ENCODE assay signal across 8 cellular contexts in genomic region chr17:57357830-57358426, GRCh38.
DNase-seq lines count a peak whose midpoint lies in the region; ATAC-seq and TF ChIP-seq lines count a peak whose summit lies in the region.

No MANE protein-coding gene starts in this region.

- no peaks in the 10 kb centered on the region for H3K36me3 Mint-ChIP-seq in T-cell
- peaks cover 12% of the 10 kb centered on the region for H3K36me3 Mint-ChIP-seq in neural crest cell (ENCODE audit: low read depth)

- no peaks in the 10 kb centered on the region for H3K27me3 Mint-ChIP-seq in T-cell
- no peaks in the 10 kb centered on the region for H3K27me3 Mint-ChIP-seq in neural crest cell (ENCODE audit: low read depth)

- in situ Hi-C loops in KBM-7 (cut with MboI; ENCODE audit: low pct_unique_long_range_greater_than_20kb, low sequenced_read_pairs), result no loop called here
- in situ Hi-C loops in G401 (cut with HindIII; ENCODE audit: low sequenced_read_pairs), result no loop called here

- H3K9me3 Mint-ChIP-seq in T-cell (no peaks in the 10 kb centered on the region), neural crest cell (peaks cover 2% of the 10 kb centered on the region)

- TF ChIP-seq CTCF in HEK293 (tag by site-specific recombination; IDR thresholded peaks at IDR 0.05) (no peak), neural crest cell (conservative IDR thresholded peaks at IDR 0.05) (no peak)

- H3K36me3 ChIP-seq in HEK293 (ENCODE audit: control insufficient read depth in 2 of 2, insufficient read depth in 1 of 2, low read length in 2 of 2), result peaks cover 0 to 4% of the 10 kb centered on the region in 2 experiments; a peak in 1 of 3 replicates

- H3K9me3 ChIP-seq in HEK293 (ENCODE audit: control insufficient read depth, insufficient read depth, low read depth, low read length), result no peaks in the 10 kb centered on the region

- no peak overlapping the region for H3K27ac ChIP-seq in HEK293 (ENCODE audit: extremely low read depth, low read depth, low read length)

- DNase-seq in T-cell (no peak), neural crest cell (ENCODE audit: low read depth, low spot score) (no peak), LoVo (ENCODE audit: low spot score) (no peak), KBM-7 (no peak), midbrain (lab: John Stamatoyannopoulos, UW) (no peak), G401 (ENCODE audit: low spot score) (no peak)

- ATAC-seq in GM18519 (IDR thresholded peaks at IDR 0.05; ENCODE audit: low FRiP score, unreplicated experiment) (peak; percentile 37), T-cell (replicated peaks in 1 of 4) (peak in 3 of 4 experiments; percentile 36 to 55 (median 51))

- H3K4me1 ChIP-seq in HEK293 (ENCODE audit: control insufficient read depth, insufficient read depth, low read length), result peaks cover 5% of the 10 kb centered on the region

- H3K4me3 Mint-ChIP-seq in T-cell (peak overlapping the region in 2 of 3 donors; percentile 21 to 61), neural crest cell (no peak overlapping the region)

- CTCF ChIA-PET in HEK293 (lab: Yijun Ruan, JAX) (interaction anchor here (1.1 to 1.3 kb wide), 2 partner anchors 115 to 425 kb away, joined by 3 to 5 read pairs; no protein-coding TSS in a partner anchor), T-cell (lab: Charles Lee) (interaction anchor here (0.5 to 0.6 kb wide), 2 partner anchors 261 to 428 kb away, joined by 3 read pairs; no protein-coding TSS in a partner anchor)

- H3K4me1 Mint-ChIP-seq in T-cell (peaks cover 57 to 63% (median 58%) of the 10 kb centered on the region in 3 donors), neural crest cell (peaks cover 49% of the 10 kb centered on the region)

- POLR2A ChIA-PET in HEK293 (lab: Yijun Ruan, JAX), result no interaction called here
- POLR2A ChIA-PET in T-cell (lab: Charles Lee), result no interaction called here

- no peak overlapping the region for H3K27ac Mint-ChIP-seq in T-cell
- H3K27ac Mint-ChIP-seq in neural crest cell (ENCODE audit: unreplicated experiment), result peak overlapping the region; percentile 87

- no peak overlapping the region for H3K4me3 ChIP-seq in HEK293 (ENCODE audit: low read depth, low read length)

TF ChIP-seq in HEK293, 187 proteins besides CTCF, POLR2A, EP300 and RAD21:
- TF ChIP-seq ZFHX2 (tag by site-specific recombination; conservative IDR thresholded peaks at IDR 0.05), result peak; percentile 70
- TF ChIP-seq EGR2 (tag by site-specific recombination; IDR thresholded peaks at IDR 0.05; ENCODE audit: low read depth), result peak; percentile 55; the same call in 1 of the 2 replicates
- TF ChIP-seq ZNF248 (tag by site-specific recombination; IDR thresholded peaks at IDR 0.05), result no peak
